11 cellular contexts compared by ENCODE assay signal in the genomic region with DNA sequence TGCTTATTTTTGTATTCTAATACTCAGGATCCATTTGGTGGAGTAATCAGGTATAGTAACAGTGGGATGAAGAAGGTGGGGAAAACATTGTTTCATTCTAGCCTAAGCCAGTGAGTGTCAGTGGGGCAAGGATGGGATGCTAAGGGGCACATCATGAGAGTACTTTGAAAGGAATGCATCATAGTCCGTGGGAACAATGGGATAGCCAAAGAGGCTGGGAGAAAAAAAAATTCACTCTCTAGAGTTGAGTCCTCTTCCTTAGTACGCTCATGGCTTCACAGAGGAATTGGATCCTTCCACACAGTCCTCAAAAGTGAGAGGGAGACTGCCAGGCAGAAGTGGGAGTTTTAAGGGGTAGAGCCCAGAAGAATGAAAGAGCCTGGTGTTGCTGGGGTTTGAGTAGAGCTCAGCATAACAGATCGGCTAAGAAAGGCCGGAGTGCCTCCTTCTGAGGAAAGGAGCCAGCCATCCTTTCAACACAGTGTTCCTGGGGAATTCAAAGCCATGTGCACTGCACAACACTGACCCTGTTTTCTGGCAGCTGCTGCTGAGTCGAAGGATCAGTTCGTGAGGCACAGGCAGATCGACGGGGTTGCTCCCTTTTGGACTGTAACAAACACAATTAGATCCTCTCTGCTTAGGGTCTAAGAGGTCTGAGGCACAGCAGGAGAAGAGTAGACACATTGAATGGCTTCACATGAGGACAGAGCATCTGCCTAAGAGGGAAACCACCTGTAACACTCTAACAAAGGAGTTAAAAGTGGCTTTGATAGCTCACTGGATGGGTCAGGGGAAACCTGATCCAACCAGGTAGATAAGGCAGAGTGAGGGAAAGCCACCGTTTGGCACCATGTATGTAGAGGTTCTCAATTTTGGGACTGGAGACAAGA.
DNase-seq lines count a peak whose midpoint lies in the region; ATAC-seq and TF ChIP-seq lines count a peak whose summit lies in the region.
"Had no signal": no experiment of that assay in that cellular context is flagged by ENCODE, and none has a peak within 500 bp of the region (broad histone marks: within the 10 kb centered on the region; RNA-seq: fewer than 3 reads in every experiment).

No MANE protein-coding gene starts in this region.

- dilution Hi-C loops in mammary epithelial cell (cut with HindIII; ENCODE audit: low sequenced_read_pairs): no loop called here

- H3K36me3 Mint-ChIP-seq in brain (peaks cover 61% of the 10 kb centered on the region), memory B cell (peaks cover 41% of the 10 kb centered on the region)

- no peaks in the 10 kb centered on the region for H3K9me3 Mint-ChIP-seq in brain
- no peaks in the 10 kb centered on the region for H3K9me3 Mint-ChIP-seq in memory B cell

- H3K4me1 ChIP-seq in HAP-1 (no peaks in the 10 kb centered on the region), mammary epithelial cell (ENCODE audit: insufficient read depth, low read length) (peaks cover 11% of the 10 kb centered on the region)
- H3K4me1 ChIP-seq: body of pancreas had no signal

- H3K27me3 Mint-ChIP-seq in brain (no peaks in the 10 kb centered on the region), memory B cell (no peaks in the 10 kb centered on the region)

- WGBS in mammary epithelial cell (ENCODE audit: low coverage, missing lambda C conversion rate): 94% methylated on average over 8 of the region's 9 CpGs

- no peak for TF ChIP-seq CTCF in brain (conservative IDR thresholded peaks at IDR 0.05)
- TF ChIP-seq CTCF in mammary epithelial cell (conservative IDR thresholded peaks at IDR 0.05 in 1 of 2, IDR thresholded peaks at IDR 0.05 in 1 of 2; ENCODE audit: extremely low read depth in 1 of 2, insufficient read depth in 1 of 2, low read depth in 1 of 2, low read length in 2 of 2): no peak

- H3K4me3 Mint-ChIP-seq in brain (peak overlapping the region in 1 of 5 experiments; percentile 58), memory B cell (no peak overlapping the region)

- CTCF ChIA-PET in mammary epithelial cell (lab: Charles Lee; ENCODE audit: low non-redundant PET): no interaction called here

- in situ Hi-C loops in HAP-1 (cut with MboI; ENCODE audit: low sequenced_read_pairs) (no loop called here), mammary epithelial cell (cut with MboI; ENCODE audit: low sequenced_read_pairs in 2 of 2) (no loop called here)

- no peak overlapping the region for H2AFZ ChIP-seq in mammary epithelial cell (ENCODE audit: low read depth, low read length)

- DNase-seq in Ammon's horn (ENCODE audit: low spot score): peak; percentile 75
- DNase-seq in memory B cell (ENCODE audit: low spot score in 2 of 2): no peak
- no peak for DNase-seq in ecto neural progenitor cell (ENCODE audit: low spot score)
- DNase-seq in HAP-1 (ENCODE audit: low spot score in 2 of 2): no peak
- DNase-seq in mammary epithelial cell: no peak
- DNase-seq: body of pancreas had no signal

- peaks cover 29% of the 10 kb centered on the region for H3K4me1 Mint-ChIP-seq in brain
- peaks cover 51% of the 10 kb centered on the region for H3K4me1 Mint-ChIP-seq in memory B cell

- H3K4me2 ChIP-seq in mammary epithelial cell (ENCODE audit: insufficient read depth, low read depth, low read length): no peak overlapping the region

- no peak overlapping the region for H3K9ac ChIP-seq in mammary epithelial cell (ENCODE audit: insufficient read depth, low read length)

- H3K4me3 ChIP-seq in HAP-1: no peak overlapping the region
- no peak overlapping the region for H3K4me3 ChIP-seq in mammary epithelial cell (replicated peaks in 1 of 3; ENCODE audit: insufficient read depth in 1 of 3, low read depth in 2 of 3, low read length in 3 of 3)
- H3K4me3 ChIP-seq: body of pancreas, psoas muscle had no signal

- ATAC-seq in memory B cell (ENCODE audit: low read depth): no peak
- no peak for ATAC-seq in GM21390 (IDR thresholded peaks at IDR 0.05; ENCODE audit: unreplicated experiment)
- ATAC-seq: activated CD4-positive, CD25-positive, alpha-beta regulatory T cell treated with anti-CD3 and anti-CD28 coated beads, Interleukin-2, amount 50 U/mL, for 24 hours; body of pancreas had no signal

- peaks cover 2% of the 10 kb centered on the region for H3K79me2 ChIP-seq in mammary epithelial cell (ENCODE audit: insufficient read depth, low read length)

- H3K9me3 ChIP-seq in KOPT-K1 (ENCODE audit: insufficient read depth, low read length, poor library complexity, severe bottlenecking) (no peaks in the 10 kb centered on the region), HAP-1 (no peaks in the 10 kb centered on the region), mammary epithelial cell (replicated peaks; ENCODE audit: insufficient read depth, low read length) (no peaks in the 10 kb centered on the region)
- H3K9me3 ChIP-seq: body of pancreas, psoas muscle had no signal

- peak overlapping the region; percentile 26 to 91 (median 78) for H3K27ac Mint-ChIP-seq in brain
- H3K27ac Mint-ChIP-seq in memory B cell: peak overlapping the region; percentile 87

- peak overlapping the region; percentile 42 for H3K27ac ChIP-seq in KOPT-K1 (ENCODE audit: low read depth, low read length, poor library complexity, severe bottlenecking)
- H3K27ac ChIP-seq in mammary epithelial cell (ENCODE audit: insufficient read depth, low read depth, low read length): no peak overlapping the region
- H3K27ac ChIP-seq: body of pancreas, psoas muscle had no signal

- peaks cover 94% of the 10 kb centered on the region for H3K36me3 ChIP-seq in KOPT-K1 (ENCODE audit: insufficient read depth, low read length)
- H3K36me3 ChIP-seq in HAP-1 (replicated peaks): peaks cover 22% of the 10 kb centered on the region
- peaks cover 15% of the 10 kb centered on the region for H3K36me3 ChIP-seq in mammary epithelial cell (ENCODE audit: insufficient read depth, low read length)

- no TSS peak for BruUV-seq in mammary epithelial cell (replicated peaks; lab: Mats Ljungman, UMichigan)

- H4K20me1 ChIP-seq in mammary epithelial cell (ENCODE audit: insufficient read depth, low read length): no peaks in the 10 kb centered on the region

- intact Hi-C loops in mammary epithelial cell (cut with micrococcal nuclease): no loop called here

- H3K27me3 ChIP-seq in HAP-1 (ENCODE audit: low read depth) (no peaks in the 10 kb centered on the region), mammary epithelial cell (ENCODE audit: insufficient read depth, low read length) (no peaks in the 10 kb centered on the region)
- H3K27me3 ChIP-seq: body of pancreas had no signal
